ENCODE assay signal across 17 cellular contexts in genomic region chr10:6522230-6522629, GRCh38. TPM values are rescaled to one million over a fixed set of nuclear protein-coding genes. Genes with fewer than 3 reads are reported as not detected.
DNase-seq lines count a peak whose midpoint lies in the region; ATAC-seq and TF ChIP-seq lines count a peak whose summit lies in the region.
"Had no signal": no experiment of that assay in that cellular context is flagged by ENCODE, and none has a peak within 500 bp of the region (broad histone marks: within the 10 kb centered on the region; RNA-seq: fewer than 3 reads in every experiment).

No MANE protein-coding gene starts in this region.

- TF ChIP-seq POLR2A in gastroesophageal sphincter (IDR thresholded peaks at IDR 0.05) = no peak

- H3K4me3 ChIP-seq in kidney epithelial cell (ENCODE audit: low read depth, low read length) (no peak overlapping the region), gastroesophageal sphincter (no peak overlapping the region)
- H3K4me3 ChIP-seq: BLaER1 had no signal

- no peak for ATAC-seq in gastroesophageal sphincter

- no peak for TF ChIP-seq CTCF in kidney epithelial cell (IDR thresholded peaks at IDR 0.05; ENCODE audit: insufficient read depth, low read length, poor library complexity, severe bottlenecking)
- no peak for TF ChIP-seq CTCF in gastroesophageal sphincter (IDR thresholded peaks at IDR 0.05)

- WGBS in gastroesophageal sphincter (ENCODE audit: low coverage in 1 of 2), 2 donors = 89 to 100% methylated on average over 2 to 6 of the region's 6 CpGs

- DNase-seq in Caki2 (ENCODE audit: low read depth) = peak; percentile 27
- peak; percentile 18 for DNase-seq in M059J (ENCODE audit: low read depth)
- peak; percentile 66 for DNase-seq in astrocyte of the hippocampus (ENCODE audit: low read depth, low spot score)
- DNase-seq in kidney epithelial cell (ENCODE audit: low read depth) = peak; percentile 25
- DNase-seq in activated CD4-positive, alpha-beta T cell treated with anti-CD3 and anti-CD28 coated beads for 1 hour = no peak
- DNase-seq in medulla oblongata (ENCODE audit: extremely low spot score) = no peak
- DNase-seq: DMS 273 treated with DMSO at 0.1 percent for 48 hours; Karpas-422; NCI-H1417; NCI-H2029; NCI-H524; NK-92 treated with Interleukin-12 subunit alpha and Interleukin-12 subunit beta, amount 100 ng/mL, for 24 hours; OCI-M1; Right ventricle myocardium superior; SK-N-SH had no signal

- H3K9me3 ChIP-seq in gastroesophageal sphincter = no peaks in the 10 kb centered on the region
- H3K9me3 ChIP-seq: BLaER1, SK-N-SH had no signal

- in situ Hi-C loops in Caki2 (cut with HindIII; ENCODE audit: low pct_unique_long_range_greater_than_20kb, low sequenced_read_pairs) = no loop called here

- H3K4me1 ChIP-seq in gastroesophageal sphincter = no peaks in the 10 kb centered on the region
- H3K4me1 ChIP-seq: BLaER1 had no signal

- H3K27me3 ChIP-seq in kidney epithelial cell (ENCODE audit: control insufficient read depth, insufficient read depth, low read length) (no peaks in the 10 kb centered on the region), gastroesophageal sphincter (peaks cover 3% of the 10 kb centered on the region)
- H3K27me3 ChIP-seq: BLaER1 had no signal

- TF ChIP-seq EP300 in gastroesophageal sphincter (IDR thresholded peaks at IDR 0.05) = no peak

- no peak overlapping the region for H3K27ac ChIP-seq in gastroesophageal sphincter
- H3K27ac ChIP-seq: BLaER1 had no signal

- H3K36me3 ChIP-seq in kidney epithelial cell (ENCODE audit: control insufficient read depth, insufficient read depth, low read length) (no peaks in the 10 kb centered on the region), gastroesophageal sphincter (no peaks in the 10 kb centered on the region)

RNA-seq across cellular contexts. Expression of gene PRKCQ, which starts 57.8 kb away (rescaled TPM):
- 9.8 and 10.8 TPM in 2 replicates for total RNA-seq in Caki2 (2014; rRNA removed; shearing (Covaris generic); ENCODE audit: low replicate concordance)
- total RNA-seq in M059J (2014; rRNA removed; shearing (Covaris generic)) = 0.10 TPM in 1 of 2 replicates, not detected in the other
- total RNA-seq in kidney epithelial cell = 7.7 and 8.1 TPM in 2 replicates
- total RNA-seq in gastroesophageal sphincter = 1 to 10 TPM; 2.0 to 7.6 (median 4.3) TPM

Comparison
In these comparisons a context has a peak if more than half of its experiments do, and no peak if none do; other contexts are left out.
1. DNase-seq: peak in Caki2 (single experiment), M059J (single experiment), astrocyte of the hippocampus (single experiment) and kidney epithelial cell (single experiment); none in activated CD4-positive, alpha-beta T cell treated with anti-CD3 and anti-CD28 coated beads for 1 hour (single experiment) and medulla oblongata (single experiment).